Comparison of ENCODE assay signal across 12 cellular contexts in the genomic region with DNA sequence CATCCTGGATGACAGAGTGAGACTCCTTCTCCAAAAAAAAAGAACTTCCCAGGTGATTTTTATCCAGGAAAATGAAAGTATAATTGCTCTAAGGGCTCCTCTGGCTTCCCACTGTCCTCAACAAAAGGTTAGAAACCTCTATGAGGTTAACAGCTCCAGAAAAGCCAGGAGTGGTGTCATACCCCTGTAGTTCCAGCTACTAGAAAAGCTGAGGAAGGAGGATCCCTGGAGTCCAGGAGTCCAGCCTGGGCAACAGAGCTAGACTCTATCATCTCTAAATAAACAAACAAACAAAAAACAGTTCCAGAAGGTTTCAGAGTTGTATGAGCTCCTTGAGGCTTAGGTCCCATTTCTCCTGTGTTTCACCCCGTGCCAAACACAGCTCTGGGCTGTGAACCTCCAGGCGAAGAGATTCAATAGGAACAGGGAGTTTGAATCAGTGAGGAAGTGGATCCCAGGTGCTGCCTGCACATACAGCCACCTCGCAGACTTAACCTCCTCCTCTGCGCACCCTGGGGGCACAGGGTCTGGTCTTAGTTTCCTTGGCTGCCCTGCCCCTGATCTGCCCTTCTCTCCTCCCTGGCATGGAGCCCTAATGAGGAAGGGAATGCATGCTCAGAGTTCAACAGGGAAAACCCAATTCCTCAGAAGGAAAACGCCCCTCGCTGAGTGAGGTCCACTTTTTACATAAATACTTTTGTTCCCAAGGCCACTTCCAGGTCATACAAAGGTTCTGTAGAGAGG. TPM values are rescaled to one million over a fixed set of nuclear protein-coding genes. Genes with fewer than 3 reads are reported as not detected.
DNase-seq lines count a peak whose midpoint lies in the region; ATAC-seq, FAIRE-seq and TF ChIP-seq lines count a peak whose summit lies in the region.
"Had no signal": no experiment of that assay in that cellular context is flagged by ENCODE, and none has a peak within 500 bp of the region (broad histone marks: within the 10 kb centered on the region; RNA-seq: fewer than 3 reads in every experiment).

No MANE protein-coding gene starts in this region.

- H3K27me3 ChIP-seq in heart right ventricle (peaks cover 0 to 37% (median 24%) of the 10 kb centered on the region in 7 donors), esophagus squamous epithelium (peaks cover 0 to 66% (median 0%) of the 10 kb centered on the region in 4 donors), pancreas (no peaks in the 10 kb centered on the region), uterus (no peaks in the 10 kb centered on the region)

- no peaks in the 10 kb centered on the region for H3K9me3 ChIP-seq in heart right ventricle
- H3K9me3 ChIP-seq in esophagus squamous epithelium: no peaks in the 10 kb centered on the region
- H3K9me3 ChIP-seq in pancreas: no peaks in the 10 kb centered on the region
- H3K9me3 ChIP-seq in uterus: no peaks in the 10 kb centered on the region

- H3K36me3 ChIP-seq in heart right ventricle: peaks cover 0 to 14% (median 0%) of the 10 kb centered on the region in 9 donors
- no peaks in the 10 kb centered on the region for H3K36me3 ChIP-seq in esophagus squamous epithelium
- H3K36me3 ChIP-seq in pancreas: no peaks in the 10 kb centered on the region
- H3K36me3 ChIP-seq in uterus: no peaks in the 10 kb centered on the region

- H3K27ac ChIP-seq in heart right ventricle (peak overlapping the region; percentile 62 to 85 (median 78)), esophagus squamous epithelium (peak overlapping the region in 3 of 4 donors; percentile 45 to 65 (median 64)), pancreas (peak overlapping the region in 3 of 4 donors; percentile 13 to 52 (median 46)), uterus (peak overlapping the region; percentile 17 to 60)

- in situ Hi-C loops in G401 (cut with HindIII; ENCODE audit: low sequenced_read_pairs): no loop called here

- no peak for TF ChIP-seq CTCF in heart right ventricle (IDR thresholded peaks at IDR 0.05)
- no peak for TF ChIP-seq CTCF in esophagus squamous epithelium (IDR thresholded peaks at IDR 0.05)
- no peak for TF ChIP-seq CTCF in pancreas (IDR thresholded peaks at IDR 0.05)
- no peak for TF ChIP-seq CTCF in uterus (IDR thresholded peaks at IDR 0.05)

- FAIRE-seq in pancreas (lab: Jason Lieb, UNC): no peak
- FAIRE-seq: D721Med had no signal

- H3K4me1 ChIP-seq in heart right ventricle (peaks cover 28 to 73% (median 60%) of the 10 kb centered on the region in 9 donors), esophagus squamous epithelium (peaks cover 24 to 45% (median 28%) of the 10 kb centered on the region in 3 donors), pancreas (peaks cover 11 to 19% (median 13%) of the 10 kb centered on the region in 3 donors), uterus (peaks cover 0 to 14% of the 10 kb centered on the region in 2 donors)

- H3K4me3 ChIP-seq in heart right ventricle: peak overlapping the region in 3 of 10 donors; percentile 1 to 12 (median 2)
- peak overlapping the region in 2 of 4 donors; percentile 7 to 34 for H3K4me3 ChIP-seq in esophagus squamous epithelium
- H3K4me3 ChIP-seq in pancreas: no peak overlapping the region
- no peak overlapping the region for H3K4me3 ChIP-seq in uterus

- WGBS in heart right ventricle, 2 donors: 53 to 56% methylated on average over 6 of the region's 6 CpGs
- 37 to 74% methylated on average over 5 to 6 of the region's 6 CpGs for WGBS in esophagus squamous epithelium, 2 donors
- 68 to 78% methylated on average over 6 of the region's 6 CpGs for WGBS in pancreas, 2 donors

- TF ChIP-seq POLR2A in esophagus squamous epithelium (IDR thresholded peaks at IDR 0.05) (no peak), uterus (IDR thresholded peaks at IDR 0.05) (no peak)

- intact Hi-C loops in heart right ventricle (cut with DNase I): loop anchor here in 3 of 10 donors (2.0 to 5.0 kb wide), 2 partner anchors 63 to 64 kb away; no protein-coding TSS in a partner anchor
- intact Hi-C loops in Right ventricle myocardium inferior (cut with DNase I): loop anchor here (5.0 kb wide), 1 partner anchor 64 kb away; no protein-coding TSS in a partner anchor
- intact Hi-C loops in esophagus squamous epithelium (cut with DNase I): no loop called here
- intact Hi-C loops in pancreas (cut with DNase I): no loop called here
- intact Hi-C loops in uterus (cut with DNase I; ENCODE audit: low total_unique reads): no loop called here

- ATAC-seq in heart right ventricle (no peak), Right ventricle myocardium inferior (no peak), pancreas (no peak), GM21423 (IDR thresholded peaks at IDR 0.05; ENCODE audit: unreplicated experiment) (no peak), HG03159 (IDR thresholded peaks at IDR 0.05; ENCODE audit: unreplicated experiment) (no peak)
- ATAC-seq: naive thymus-derived CD8-positive, alpha-beta T cell had no signal

- DNase-seq in heart right ventricle: no peak
- DNase-seq in Right ventricle myocardium inferior (ENCODE audit: missing footprints): no peak
- no peak for DNase-seq in esophagus squamous epithelium (lab: John Stamatoyannopoulos, UW)
- peak in 1 of 6 donors; percentile 21 for DNase-seq in pancreas
- no peak for DNase-seq in uterus
- no peak for DNase-seq in G401 (ENCODE audit: low spot score)
- DNase-seq: naive thymus-derived CD8-positive, alpha-beta T cell had no signal

RNA-seq across cellular contexts. Expression of a gene that starts 31.0 kb away (rescaled TPM):
- 1 to 10 TPM in 1 of 10 donors, under 1 TPM in 9; 0.14 to 1.2 (median 0.31) TPM for total RNA-seq in heart right ventricle
- polyA plus RNA-seq in heart right ventricle: under 1 TPM; 0.19 to 0.95 TPM
- 0.51 TPM for total RNA-seq in Right ventricle myocardium inferior
- total RNA-seq in esophagus squamous epithelium: 1 to 10 TPM in 1 of 4 donors, under 1 TPM in 3; 0.04 to 4.3 (median 0.87) TPM
- 1 to 10 TPM in 1 of 6 donors, under 1 TPM in 5; 0.08 to 1.1 (median 0.56) TPM for total RNA-seq in pancreas
- under 1 TPM; 0.16 to 0.23 TPM for polyA plus RNA-seq in pancreas
- 1 to 10 TPM in 1 of 4 donors, under 1 TPM in 2, not detected in 1; 0.26 to 1.7 (median 0.40) TPM for total RNA-seq in uterus
- not detected in 2 replicates for total RNA-seq in G401 (2014; rRNA removed; shearing (Covaris generic))
- total RNA-seq: HT-29 had no signal

RNA-seq across cellular contexts. Expression of a gene that starts 53.7 kb away (rescaled TPM):
- total RNA-seq in heart right ventricle (under 1 TPM in 9 of 10 donors, not detected in 1; 0.24 to 0.68 (median 0.37) TPM), Right ventricle myocardium inferior (not detected), esophagus squamous epithelium (1 to 10 TPM in 2 of 4 donors, not detected in 2; 2.3 to 3.2 TPM), pancreas (1 to 10 TPM in 1 of 6 donors, under 1 TPM in 5; 0.28 to 1.5 (median 0.90) TPM), uterus (10 to 100 TPM in 1 of 4 donors, 1 to 10 TPM in 2, not detected in 1; 1.2 to 15.3 (median 5.9) TPM)
- polyA plus RNA-seq in heart right ventricle (under 1 TPM; 0.06 to 0.37 TPM), pancreas (under 1 TPM in 1 of 2 donors, not detected in 1; 0.09 TPM)
- not detected in 2 replicates for total RNA-seq in G401 (2014; rRNA removed; shearing (Covaris generic))
- polyA plus RNA-seq: adipose tissue had no signal
